8 cellular contexts compared by ENCODE assay signal in the genomic region with DNA sequence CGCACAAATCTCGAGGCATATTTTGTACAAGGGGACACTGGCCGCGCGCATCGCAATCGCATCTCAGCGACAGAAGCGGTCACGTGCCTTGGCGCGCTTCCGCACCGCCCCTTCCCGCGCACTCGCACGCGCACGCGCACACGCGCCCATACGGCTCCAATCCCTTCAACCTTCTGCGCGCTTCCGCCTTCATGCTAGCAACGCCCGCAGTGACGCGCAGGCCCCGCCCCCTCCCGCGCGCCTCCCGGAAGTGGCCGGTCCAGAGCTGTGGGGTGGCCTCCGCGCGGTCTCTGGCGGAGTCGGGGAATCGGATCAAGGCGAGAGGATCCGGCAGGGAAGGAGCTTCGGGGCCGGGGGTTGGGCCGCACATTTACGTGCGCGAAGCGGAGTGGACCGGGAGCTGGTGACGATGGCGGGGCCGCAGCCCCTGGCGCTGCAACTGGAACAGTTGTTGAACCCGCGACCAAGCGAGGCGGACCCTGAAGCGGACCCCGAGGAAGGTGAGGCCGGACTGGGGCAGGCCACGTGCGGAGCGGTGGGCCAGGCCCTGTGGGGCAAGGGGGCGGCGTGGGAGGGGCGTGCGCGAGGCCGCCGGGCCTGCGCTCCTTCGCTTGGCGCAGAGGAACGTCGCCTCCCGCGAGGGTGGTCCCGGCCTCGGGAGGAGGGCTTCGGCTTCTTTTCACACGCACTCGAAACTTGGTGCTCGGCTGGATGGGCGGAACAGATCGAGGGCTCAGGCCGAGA. TPM values are rescaled to one million over a fixed set of nuclear protein-coding genes. Genes with fewer than 3 reads are reported as not detected.
DNase-seq lines count a peak whose midpoint lies in the region; ATAC-seq and TF ChIP-seq lines count a peak whose summit lies in the region.

Gene AATF (plus strand): TSS at position 238 of the 744 bp plus-strand sequence. CDS start 172 bp downstream, at position 410.

- peaks cover 41% of the 10 kb centered on the region for H3K27me3 ChIP-seq in BE2C

- DNase-seq in BE2C (peak; percentile 99), GM19240 (ENCODE audit: insufficient read length, low spot score) (peak; percentile 96), NCI-H524 (lab: John Stamatoyannopoulos, UW) (peak; percentile 96 to 98), chondrocyte (ENCODE audit: low spot score) (peak; percentile 98), kidney tubule cell (ENCODE audit: low spot score) (peak; percentile 97)
- DNase-seq in activated CD4-positive, alpha-beta T cell treated with anti-CD3 and anti-CD28 coated beads for 36 hours = peak; percentile 97
- DNase-seq in stimulated activated CD4-positive, alpha-beta T cell treated with anti-CD3 and anti-CD28 coated beads, Interleukin-1b, Interleukin-23, amount 100 ng/mL, for 1 hour (ENCODE audit: low read depth in 2 of 2) = peak; percentile 88 to 95

- TF ChIP-seq CTCF in BE2C (IDR thresholded peaks at IDR 0.05; ENCODE audit: low read depth, low read length) (no peak), chondrocyte (IDR thresholded peaks at IDR 0.05) (no peak)

- H3K36me3 ChIP-seq in BE2C = peaks cover 36% of the 10 kb centered on the region

- peak within 1 kb of the TSS; percentile 94 for H3K27ac Mint-ChIP-seq in activated CD4-positive, alpha-beta T cell treated with anti-CD3 and anti-CD28 coated beads for 36 hours
- H3K27ac Mint-ChIP-seq in chondrocyte (ENCODE audit: unreplicated experiment) = peak within 1 kb of the TSS; percentile 98

- H3K27me3 Mint-ChIP-seq in activated CD4-positive, alpha-beta T cell treated with anti-CD3 and anti-CD28 coated beads for 36 hours = peaks cover 28% of the 10 kb centered on the region
- peaks cover 32% of the 10 kb centered on the region for H3K27me3 Mint-ChIP-seq in chondrocyte (ENCODE audit: low read depth)

- CTCF ChIA-PET in activated CD4-positive, alpha-beta T cell treated with anti-CD3 and anti-CD28 coated beads for 36 hours (lab: Charles Lee) = interaction anchor here (1.0 to 1.1 kb wide), 2 partner anchors 15 to 225 kb away, joined by 3 to 4 read pairs; no protein-coding TSS in a partner anchor

- no peaks in the 10 kb centered on the region for H3K9me3 Mint-ChIP-seq in activated CD4-positive, alpha-beta T cell treated with anti-CD3 and anti-CD28 coated beads for 36 hours (ENCODE audit: low read depth)
- H3K9me3 Mint-ChIP-seq in chondrocyte (ENCODE audit: low read depth) = no peaks in the 10 kb centered on the region

- intact Hi-C loops in activated CD4-positive, alpha-beta T cell treated with anti-CD3 and anti-CD28 coated beads for 36 hours (cut with DNase I, micrococcal nuclease) = loop anchor here (1.0 to 5.0 kb wide), 13 partner anchors 10 to 694 kb away; partner anchors contain the start of genes ACACA (in 1 of the 2), DDX52 (in 1 of the 2), GGNBP2 (in 1 of the 2) and LHX1 (in 1 of the 2)

- no peaks in the 10 kb centered on the region for H3K4me1 ChIP-seq in BE2C

- H3K36me3 Mint-ChIP-seq in activated CD4-positive, alpha-beta T cell treated with anti-CD3 and anti-CD28 coated beads for 36 hours (ENCODE audit: low read depth) = peaks cover 35% of the 10 kb centered on the region
- peaks cover 12% of the 10 kb centered on the region for H3K36me3 Mint-ChIP-seq in chondrocyte (ENCODE audit: low read depth)

- POLR2A ChIA-PET in activated CD4-positive, alpha-beta T cell treated with anti-CD3 and anti-CD28 coated beads for 36 hours (lab: Charles Lee) = interaction anchor here (0.7 to 1.6 kb wide), 2 partner anchors 11 to 27 kb away, joined by 3 to 8 read pairs; partner anchors contain the start of gene LHX1

- no peaks in the 10 kb centered on the region for H3K9me3 ChIP-seq in BE2C

- peak within 1 kb of the TSS; percentile 83 for H3K4me3 ChIP-seq in BE2C (ENCODE audit: low read depth, low read length)

- H3K4me1 Mint-ChIP-seq in activated CD4-positive, alpha-beta T cell treated with anti-CD3 and anti-CD28 coated beads for 36 hours = peaks cover 47% of the 10 kb centered on the region
- peaks cover 32% of the 10 kb centered on the region for H3K4me1 Mint-ChIP-seq in chondrocyte (ENCODE audit: low read depth)

- ATAC-seq in HG03457 (IDR thresholded peaks at IDR 0.05; ENCODE audit: unreplicated experiment) = peak; percentile 78
- peak; percentile 99 for ATAC-seq in activated CD4-positive, alpha-beta T cell treated with anti-CD3 and anti-CD28 coated beads for 36 hours

- peak within 1 kb of the TSS; percentile 90 for H3K4me3 Mint-ChIP-seq in activated CD4-positive, alpha-beta T cell treated with anti-CD3 and anti-CD28 coated beads for 36 hours
- H3K4me3 Mint-ChIP-seq in chondrocyte (ENCODE audit: unreplicated experiment) = peak within 1 kb of the TSS; percentile 95

RNA-seq across cellular contexts. Expression of gene AATF, which starts in this region (rescaled TPM):
- polyA plus RNA-seq in BE2C (2012; ENCODE audit: insufficient read depth, insufficient read length, low read depth) = 102 TPM
- 100 to 1,000 TPM in 1 of 2 experiments, 10 to 100 TPM in 1; 87.9 to 149 TPM for total RNA-seq in activated CD4-positive, alpha-beta T cell treated with anti-CD3 and anti-CD28 coated beads for 36 hours
- 32.5 to 38.5 TPM (median 34.0 TPM) in 3 replicates for total RNA-seq in chondrocyte

Comparison
In these comparisons a context has a peak if more than half of its experiments do, and no peak if none do; other contexts are left out.
1. Peak in every context shown above with its lines: DNase-seq, ATAC-seq and H3K4me3 ChIP-seq.